8 cellular contexts compared by ENCODE assay signal in the genomic region with DNA sequence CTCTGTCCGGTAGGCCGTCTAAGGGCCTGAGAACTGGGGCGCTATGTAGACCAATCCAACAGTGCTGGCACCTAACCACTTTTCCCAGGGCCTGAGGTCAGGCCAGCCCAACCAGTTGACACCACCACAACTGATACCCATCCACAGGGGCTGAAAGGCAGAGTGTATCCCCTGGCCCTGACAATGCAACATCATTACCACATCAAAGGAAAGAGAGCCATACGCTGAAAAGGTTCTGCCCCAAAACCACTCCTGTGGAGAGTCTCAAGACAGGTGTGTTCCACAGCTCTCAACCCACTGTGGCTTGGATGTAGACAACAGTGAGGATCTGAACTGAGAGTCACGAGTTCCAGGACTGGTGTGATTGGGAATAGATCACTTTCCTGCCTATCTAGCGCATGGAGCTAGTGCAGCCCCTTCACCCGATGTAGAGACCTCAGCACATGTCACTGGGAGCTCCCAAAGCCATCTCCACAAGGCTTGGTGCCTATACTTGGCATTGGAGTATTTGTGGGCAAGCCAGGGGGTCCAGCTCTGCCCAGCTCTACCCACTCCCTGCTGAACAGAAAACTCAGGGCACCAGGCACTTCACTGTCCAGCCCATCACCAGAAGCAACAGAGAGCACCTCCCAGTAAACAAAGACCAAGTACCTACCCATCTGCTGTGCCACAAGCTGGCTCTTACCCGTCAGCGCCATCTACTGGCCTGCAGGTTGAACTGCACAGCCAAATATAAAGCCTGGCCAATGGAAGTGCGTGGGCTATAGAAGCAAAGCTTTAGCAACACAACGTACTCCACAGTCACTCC.
DNase-seq lines count a peak whose midpoint lies in the region; ATAC-seq, FAIRE-seq and TF ChIP-seq lines count a peak whose summit lies in the region.

No MANE protein-coding gene starts in this region.

- TF ChIP-seq CTCF in Caco-2 (IDR thresholded peaks at IDR 0.05; ENCODE audit: insufficient read depth in 1 of 2, low read depth in 1 of 2, low read length in 1 of 2, severe bottlenecking in 1 of 2, unreplicated experiment in 1 of 2) (peak; percentile 56 to 80), Peyer's patch (IDR thresholded peaks at IDR 0.05) (peak in 5 of 6 experiments; percentile 18 to 68 (median 41)), keratinocyte (optimal IDR thresholded peaks at IDR 0.05 in 1 of 3, IDR thresholded peaks at IDR 0.05 in 1 of 3, conservative IDR thresholded peaks at IDR 0.05 in 1 of 3; ENCODE audit: extremely low read depth in 1 of 3, insufficient read depth in 2 of 3, low read length in 3 of 3) (peak; percentile 65 to 77 (median 71)), coronary artery (IDR thresholded peaks at IDR 0.05) (no peak)

- dilution Hi-C loops in keratinocyte (cut with MboI; ENCODE audit: extremely low pct_ligation_motif_present, low sequenced_read_pairs) = no loop called here

- H3K27me3 ChIP-seq in Caco-2 (replicated peaks; ENCODE audit: control insufficient read depth, insufficient read depth, low read length) = no peaks in the 10 kb centered on the region
- no peaks in the 10 kb centered on the region for H3K27me3 ChIP-seq in Peyer's patch
- H3K27me3 ChIP-seq in keratinocyte (ENCODE audit: control insufficient read depth, extremely low read depth, insufficient read depth, low read length) = no peaks in the 10 kb centered on the region

- H2AFZ ChIP-seq in keratinocyte (ENCODE audit: control insufficient read depth, low read length) = no peak overlapping the region

- H3K4me3 ChIP-seq in Caco-2 (ENCODE audit: low read depth, low read length) (no peak overlapping the region), Peyer's patch (no peak overlapping the region), keratinocyte (ENCODE audit: control insufficient read depth in 2 of 3, extremely low read depth in 1 of 3, insufficient read depth in 2 of 3, low read depth in 1 of 3, low read length in 3 of 3) (no peak overlapping the region), coronary artery (no peak overlapping the region)

- no TSS peak for BruUV-seq in Caco-2 (replicated peaks; lab: Mats Ljungman, UMichigan)

- H3K36me3 Mint-ChIP-seq in Caco-2 (ENCODE audit: insufficient read depth, unreplicated experiment) = no peaks in the 10 kb centered on the region
- no peaks in the 10 kb centered on the region for H3K36me3 Mint-ChIP-seq in activated naive CD8-positive, alpha-beta T cell treated with anti-CD3 and anti-CD28 coated beads, Interleukin-2, amount 50 U/mL, for 24 hours (ENCODE audit: low read depth)

- H3K4me2 ChIP-seq in keratinocyte (ENCODE audit: control insufficient read depth, extremely low read depth, insufficient read depth, low read depth, low read length) = no peak overlapping the region

- H3K79me2 ChIP-seq in keratinocyte (ENCODE audit: control insufficient read depth, insufficient read depth, low read length) = no peaks in the 10 kb centered on the region

- POLR2A ChIA-PET in Caco-2 (lab: Charles Lee) = no interaction called here

- H3K9me3 ChIP-seq in Caco-2 (no peaks in the 10 kb centered on the region), Peyer's patch (no peaks in the 10 kb centered on the region), keratinocyte (ENCODE audit: control insufficient read depth, low read depth, low read length) (no peaks in the 10 kb centered on the region)

- H3K27ac ChIP-seq in Peyer's patch (no peak overlapping the region), keratinocyte (ENCODE audit: control insufficient read depth, insufficient read depth, low read length) (no peak overlapping the region), coronary artery (no peak overlapping the region)

- no peak overlapping the region for H3K4me3 Mint-ChIP-seq in Caco-2 (ENCODE audit: unreplicated experiment)
- no peak overlapping the region for H3K4me3 Mint-ChIP-seq in activated naive CD8-positive, alpha-beta T cell treated with anti-CD3 and anti-CD28 coated beads, Interleukin-2, amount 50 U/mL, for 24 hours

- no peaks in the 10 kb centered on the region for H3K4me1 Mint-ChIP-seq in Caco-2 (ENCODE audit: low read depth, unreplicated experiment)
- H3K4me1 Mint-ChIP-seq in activated naive CD8-positive, alpha-beta T cell treated with anti-CD3 and anti-CD28 coated beads, Interleukin-2, amount 50 U/mL, for 24 hours = peaks cover 8% of the 10 kb centered on the region

- no peak overlapping the region for H3K27ac Mint-ChIP-seq in Caco-2 (ENCODE audit: unreplicated experiment)
- H3K27ac Mint-ChIP-seq in activated naive CD8-positive, alpha-beta T cell treated with anti-CD3 and anti-CD28 coated beads, Interleukin-2, amount 50 U/mL, for 24 hours = no peak overlapping the region

- no peak for TF ChIP-seq POLR2A in Peyer's patch (IDR thresholded peaks at IDR 0.05)

- H3K4me1 ChIP-seq in Caco-2 (no peaks in the 10 kb centered on the region), Peyer's patch (no peaks in the 10 kb centered on the region), keratinocyte (ENCODE audit: control insufficient read depth, extremely low read depth, insufficient read depth, low read length) (no peaks in the 10 kb centered on the region)

- no peak for FAIRE-seq in keratinocyte (lab: Jason Lieb, UNC)

- peak; percentile 75 for ATAC-seq in activated naive CD8-positive, alpha-beta T cell treated with anti-CD3 and anti-CD28 coated beads, Interleukin-2, amount 50 U/mL, for 24 hours

- no peaks in the 10 kb centered on the region for H4K20me1 ChIP-seq in keratinocyte (ENCODE audit: control insufficient read depth, extremely low read depth, insufficient read depth, low read length)

- CTCF ChIA-PET in Caco-2 (lab: Charles Lee) = no interaction called here

- intact Hi-C loops in Caco-2 (cut with micrococcal nuclease; ENCODE audit: unreplicated experiment) = loop anchor here (1.0 to 5.0 kb wide), 2 partner anchors 167 to 656 kb away; no protein-coding TSS in a partner anchor

- H3K36me3 ChIP-seq in Caco-2 (ENCODE audit: control insufficient read depth, insufficient read depth, low read length) (no peaks in the 10 kb centered on the region), Peyer's patch (no peaks in the 10 kb centered on the region), keratinocyte (ENCODE audit: control insufficient read depth in 2 of 2, extremely low read depth in 1 of 2, insufficient read depth in 2 of 2, low read length in 2 of 2) (no peaks in the 10 kb centered on the region)

- peaks cover 2% of the 10 kb centered on the region for H3K27me3 Mint-ChIP-seq in Caco-2 (ENCODE audit: insufficient read depth, unreplicated experiment)
- H3K27me3 Mint-ChIP-seq in activated naive CD8-positive, alpha-beta T cell treated with anti-CD3 and anti-CD28 coated beads, Interleukin-2, amount 50 U/mL, for 24 hours = no peaks in the 10 kb centered on the region

- peak in 1 of 2 experiments; percentile 57 for DNase-seq in Caco-2
- DNase-seq in HT1080 (ENCODE audit: low read depth) = peak; percentile 54
- DNase-seq in Peyer's patch = no peak
- peak; percentile 53 for DNase-seq in activated naive CD8-positive, alpha-beta T cell treated with anti-CD3 and anti-CD28 coated beads, Interleukin-2, amount 50 U/mL, for 24 hours
- no peak for DNase-seq in keratinocyte (ENCODE audit: low read depth, low spot score)
- peak; percentile 22 to 25 for DNase-seq in stimulated activated CD4-positive, alpha-beta T cell treated with anti-CD3 and anti-CD28 coated beads, Interleukin-4, amount 100 ng/mL, for 4 hours
- DNase-seq in coronary artery (ENCODE audit: low spot score) = no peak
- no peak for DNase-seq in GF-D8 (lab: John Stamatoyannopoulos, UW)

- no peaks in the 10 kb centered on the region for H3K9me1 ChIP-seq in keratinocyte (ENCODE audit: control insufficient read depth, extremely low read depth, insufficient read depth, low read length)

- no peaks in the 10 kb centered on the region for H3K9me3 Mint-ChIP-seq in Caco-2 (ENCODE audit: unreplicated experiment)
- H3K9me3 Mint-ChIP-seq in activated naive CD8-positive, alpha-beta T cell treated with anti-CD3 and anti-CD28 coated beads, Interleukin-2, amount 50 U/mL, for 24 hours = peaks cover 7% of the 10 kb centered on the region

- no peak overlapping the region for H3K9ac ChIP-seq in keratinocyte (ENCODE audit: control insufficient read depth, extremely low read depth, insufficient read depth, low read length)

Comparison
In these comparisons a context has a peak if more than half of its experiments do, and no peak if none do; other contexts are left out.
1. DNase-seq: peak in HT1080 (single experiment), activated naive CD8-positive, alpha-beta T cell treated with anti-CD3 and anti-CD28 coated beads, Interleukin-2, amount 50 U/mL, for 24 hours (single experiment) and stimulated activated CD4-positive, alpha-beta T cell treated with anti-CD3 and anti-CD28 coated beads, Interleukin-4, amount 100 ng/mL, for 4 hours (2 of 2); none in Peyer's patch (0 of 3), keratinocyte (single experiment), coronary artery (single experiment) and GF-D8 (single experiment).